In the genomic region with DNA sequence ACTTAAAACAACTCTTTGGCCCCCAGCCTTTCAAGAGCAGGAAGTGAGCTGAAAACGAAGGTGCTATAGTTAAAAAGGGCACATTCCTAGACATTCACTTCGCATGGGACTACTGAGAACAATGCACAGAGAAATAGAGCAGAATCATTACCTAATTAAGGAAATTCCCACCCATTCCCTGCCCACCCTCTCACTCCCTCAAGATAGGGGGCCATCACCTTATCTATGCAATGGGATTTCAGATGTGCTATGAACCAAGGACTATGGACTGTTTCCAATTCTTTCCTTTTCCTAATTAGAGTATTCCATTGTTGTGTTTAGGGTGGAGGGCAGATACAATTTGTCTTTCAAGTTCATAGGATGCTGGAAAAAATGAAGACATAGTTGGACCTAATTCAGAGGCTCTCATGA, we compare ENCODE assay signal across 17 cellular contexts.
"Had no signal": no experiment of that assay in that cellular context is flagged by ENCODE, and none has a peak within 500 bp of the region (broad histone marks: within the 10 kb centered on the region; RNA-seq: fewer than 3 reads in every experiment).

No MANE protein-coding gene starts in this region.

- H3K27ac ChIP-seq: adrenal gland, epithelial cell of prostate, lower lobe of right lung, parathyroid adenoma, thyroid gland, VCaP had no signal

- H3K27me3 Mint-ChIP-seq: natural killer cell treated with Interleukin-12 subunit alpha and Interleukin-12 subunit beta and Interleukin-15 and Interleukin-18, amount 100 ng/mL, for 72 hours had no signal

- H3K4me3 Mint-ChIP-seq: activated T-cell treated with anti-CD3 and anti-CD28 coated beads, Interleukin-2, amount 50 U/mL, for 72 hours; mesothelial cell of epicardium; natural killer cell treated with Interleukin-12 subunit alpha and Interleukin-12 subunit beta and Interleukin-15 and Interleukin-18, amount 100 ng/mL, for 72 hours; T-helper 1 cell treated with Interleukin-12 subunit alpha and Interleukin-12 subunit beta and Interleukin-4 antibody, amounts not matched to agents 30 μg/mL and 1 μg/mL, for 36 hours had no signal

- H3K27ac Mint-ChIP-seq: activated naive CD4-positive, alpha-beta T cell treated with anti-CD3 and anti-CD28 coated beads, Interleukin-2, amount 50 U/mL, for 72 hours; activated T-cell treated with anti-CD3 and anti-CD28 coated beads, Interleukin-2, amount 50 U/mL, for 72 hours; mesothelial cell of epicardium; natural killer cell treated with Interleukin-12 subunit alpha and Interleukin-12 subunit beta and Interleukin-15 and Interleukin-18, amount 100 ng/mL, for 72 hours; T-helper 1 cell treated with Interleukin-12 subunit alpha and Interleukin-12 subunit beta and Interleukin-4 antibody, amounts not matched to agents 30 μg/mL and 1 μg/mL, for 36 hours had no signal

- ATAC-seq: activated naive CD4-positive, alpha-beta T cell treated with anti-CD3 and anti-CD28 coated beads, Interleukin-2, amount 50 U/mL, for 72 hours; activated T-cell treated with anti-CD3 and anti-CD28 coated beads, Interleukin-2, amount 50 U/mL, for 72 hours; lower lobe of right lung; natural killer cell treated with Interleukin-12 subunit alpha and Interleukin-12 subunit beta and Interleukin-15 and Interleukin-18, amount 100 ng/mL, for 72 hours had no signal

- H3K36me3 Mint-ChIP-seq: activated naive CD4-positive, alpha-beta T cell treated with anti-CD3 and anti-CD28 coated beads, Interleukin-2, amount 50 U/mL, for 72 hours; mesothelial cell of epicardium; natural killer cell treated with Interleukin-12 subunit alpha and Interleukin-12 subunit beta and Interleukin-15 and Interleukin-18, amount 100 ng/mL, for 72 hours had no signal

- H3K9me3 Mint-ChIP-seq: activated naive CD4-positive, alpha-beta T cell treated with anti-CD3 and anti-CD28 coated beads, Interleukin-2, amount 50 U/mL, for 72 hours; mesothelial cell of epicardium; natural killer cell treated with Interleukin-12 subunit alpha and Interleukin-12 subunit beta and Interleukin-15 and Interleukin-18, amount 100 ng/mL, for 72 hours; T-helper 1 cell treated with Interleukin-12 subunit alpha and Interleukin-12 subunit beta and Interleukin-4 antibody, amounts not matched to agents 30 μg/mL and 1 μg/mL, for 36 hours had no signal

- DNase-seq: activated CD4-positive, CD25-positive, alpha-beta regulatory T cell treated with anti-CD3 and anti-CD28 coated beads, Interleukin-2, amount 50 U/mL, for 72 hours; activated CD8-positive, alpha-beta memory T cell treated with anti-CD3 and anti-CD28 coated beads for 24 hours; activated effector memory CD4-positive, alpha-beta T cell treated with anti-CD3 and anti-CD28 coated beads, Interleukin-2, amount 50 U/mL, for 16 hours; activated T-cell treated with anti-CD3 and anti-CD28 coated beads, Interleukin-2, amount 50 U/mL, for 72 hours; adrenal gland; dorsolateral prefrontal cortex; foreskin melanocyte; lower lobe of right lung; stimulated activated naive CD4-positive, alpha-beta T cell; thyroid gland had no signal
